8 cellular contexts compared by ENCODE assay signal in genomic region chr17:43905985-43906852, GRCh38. TPM values are rescaled to one million over a fixed set of nuclear protein-coding genes. Genes with fewer than 3 reads are reported as not detected.
DNase-seq lines count a peak whose midpoint lies in the region; ATAC-seq lines count a peak whose summit lies in the region.

No MANE protein-coding gene starts in this region.

- H3K36me3 ChIP-seq in SK-N-MC (ENCODE audit: insufficient read depth, low read length), result no peaks in the 10 kb centered on the region
- no peaks in the 10 kb centered on the region for H3K36me3 ChIP-seq in skeletal muscle satellite cell (ENCODE audit: insufficient read depth, low read length)

- H3K4me2 ChIP-seq in skeletal muscle satellite cell (ENCODE audit: low read length), result peak overlapping the region; percentile 99

- H3K9me3 ChIP-seq in SK-N-MC (ENCODE audit: low read depth, low read length), result no peaks in the 10 kb centered on the region
- no peaks in the 10 kb centered on the region for H3K9me3 ChIP-seq in skeletal muscle satellite cell (replicated peaks; ENCODE audit: low read length)

- no peak for DNase-seq in activated CD4-positive, CD25-positive, alpha-beta regulatory T cell treated with anti-CD3 and anti-CD28 coated beads, Interleukin-2, amount 50 U/mL, for 72 hours
- no peak for DNase-seq in SK-N-MC (ENCODE audit: low read depth, low spot score)
- DNase-seq in cerebellar nuclear complex (lab: John Stamatoyannopoulos, UW), result peak; percentile 64 to 68
- peak; percentile 93 for DNase-seq in islet precursor cell
- DNase-seq in COLO829 (ENCODE audit: low spot score), result no peak

- peaks cover 56% of the 10 kb centered on the region for H3K27me3 ChIP-seq in skeletal muscle satellite cell (ENCODE audit: control insufficient read depth, insufficient read depth, low read length)

- H3K27ac ChIP-seq in SK-N-MC, result no peak overlapping the region

- H3K9ac ChIP-seq in SK-N-MC (ENCODE audit: insufficient read length) (no peak overlapping the region), skeletal muscle satellite cell (ENCODE audit: low read depth, low read length) (no peak overlapping the region)

- peaks cover 25% of the 10 kb centered on the region for H3K4me1 ChIP-seq in skeletal muscle satellite cell (ENCODE audit: control insufficient read depth, insufficient read depth, low read length)

- H3K4me3 ChIP-seq in SK-N-MC, result peak overlapping the region; percentile 78
- H3K4me3 ChIP-seq in skeletal muscle satellite cell (ENCODE audit: low read length), result peak overlapping the region; percentile 79

- ATAC-seq in activated CD4-positive, CD25-positive, alpha-beta regulatory T cell treated with anti-CD3 and anti-CD28 coated beads, Interleukin-2, amount 50 U/mL, for 24 hours, result peak; percentile 29 to 33
- ATAC-seq in GM21515 (IDR thresholded peaks at IDR 0.05; ENCODE audit: unreplicated experiment), result no peak

RNA-seq across cellular contexts. Expression of gene MPP2, which starts 1.1 kb away (rescaled TPM):
- 2.3 and 3.3 TPM in 2 replicates for total RNA-seq in skeletal muscle satellite cell (2012; rRNA removed)

RNA-seq across cellular contexts. Expression of gene PPY, which starts 36.1 kb away (rescaled TPM):
- not detected in 2 replicates for total RNA-seq in skeletal muscle satellite cell (2012; rRNA removed)

RNA-seq across cellular contexts. Expression of gene PYY, which starts 47.5 kb away (rescaled TPM):
- under 0.01 TPM in 1 of 2 replicates, not detected in the other for total RNA-seq in skeletal muscle satellite cell (2012; rRNA removed)

RNA-seq across cellular contexts. Expression of gene CD300LG, which starts 59.2 kb away (rescaled TPM):
- not detected in 2 replicates for total RNA-seq in skeletal muscle satellite cell (2012; rRNA removed)

Comparison
In these comparisons a context has a peak if more than half of its experiments do, and no peak if none do; other contexts are left out.
1. DNase-seq: peak in cerebellar nuclear complex (2 of 2) and islet precursor cell (single experiment); none in activated CD4-positive, CD25-positive, alpha-beta regulatory T cell treated with anti-CD3 and anti-CD28 coated beads, Interleukin-2, amount 50 U/mL, for 72 hours (single experiment), SK-N-MC (single experiment) and COLO829 (single experiment).